20 cellular contexts compared by ENCODE assay signal in genomic region chr3:187261541-187261969, GRCh38. TPM values are rescaled to one million over a fixed set of nuclear protein-coding genes. Genes with fewer than 3 reads are reported as not detected.
A peak's percentile ranks its signal among the peaks of the same experiment; 100 is the strongest.
DNase-seq lines count a peak whose midpoint lies in the region; ATAC-seq and TF ChIP-seq lines count a peak whose summit lies in the region.
"Had no signal": no experiment of that assay in that cellular context is flagged by ENCODE, and none has a peak within 500 bp of the region (broad histone marks: within the 10 kb centered on the region; RNA-seq: fewer than 3 reads in every experiment).

No MANE protein-coding gene starts in this region.

- no peaks in the 10 kb centered on the region for H3K9me3 Mint-ChIP-seq in activated naive CD4-positive, alpha-beta T cell treated with anti-CD3 and anti-CD28 coated beads for 36 hours

- peaks cover 10% of the 10 kb centered on the region for H3K9me3 ChIP-seq in mesenchymal stem cell (ENCODE audit: control insufficient read depth, low read length)
- H3K9me3 ChIP-seq: BLaER1 treated with 17β-estradiol and CSF1 and Interleukin-3, amounts not matched to agents 10 nM and 100 nM; body of pancreas; upper lobe of right lung had no signal

- CTCF ChIA-PET in activated naive CD4-positive, alpha-beta T cell treated with anti-CD3 and anti-CD28 coated beads for 36 hours (lab: Charles Lee): interaction anchor here (1.0 to 1.4 kb wide), 2 partner anchors 41 to 354 kb away, joined by 3 read pairs; no protein-coding TSS in a partner anchor

- no peak overlapping the region for H2AFZ ChIP-seq in mesenchymal stem cell (ENCODE audit: low read depth, low read length)

- peaks cover 7% of the 10 kb centered on the region for H3K27me3 Mint-ChIP-seq in activated naive CD4-positive, alpha-beta T cell treated with anti-CD3 and anti-CD28 coated beads for 36 hours (ENCODE audit: low read depth)

- no peaks in the 10 kb centered on the region for H3K4me1 Mint-ChIP-seq in activated naive CD4-positive, alpha-beta T cell treated with anti-CD3 and anti-CD28 coated beads for 36 hours (ENCODE audit: low read depth)
- H3K4me1 Mint-ChIP-seq: IgD-negative memory B cell, T-helper 17 cell had no signal

- intact Hi-C loops in activated naive CD4-positive, alpha-beta T cell treated with anti-CD3 and anti-CD28 coated beads for 36 hours (cut with micrococcal nuclease): no loop called here

- no CpG with 5 or more reads among the region's 3 CpGs for WGBS in mesenchymal stem cell

- no peak overlapping the region for H3K4ac ChIP-seq in mesenchymal stem cell (ENCODE audit: low read depth in 1 of 2, low read length in 2 of 2)

- no peak for TF ChIP-seq CTCF in AG10803 (conservative IDR thresholded peaks at IDR 0.05; ENCODE audit: low read length)
- no peak for TF ChIP-seq CTCF in HFF-Myc (IDR thresholded peaks at IDR 0.05; ENCODE audit: low read depth, low read length, missing control alignments)
- TF ChIP-seq CTCF in cardiac fibroblast (IDR thresholded peaks at IDR 0.05; ENCODE audit: low read depth, low read length): no peak

- no peaks in the 10 kb centered on the region for H3K79me1 ChIP-seq in mesenchymal stem cell (replicated peaks; ENCODE audit: low read length, poor library complexity, severe bottlenecking)

- DNase-seq in AG10803 (ENCODE audit: low read depth) (peak; percentile 98), HFF-Myc (ENCODE audit: extremely low read depth, low read depth) (peak; percentile 77), cardiac fibroblast (ENCODE audit: low read depth in 2 of 2) (peak; percentile 38 to 84), mesenchymal stem cell (peak; percentile 45), NCI-H146 (lab: John Stamatoyannopoulos, UW) (no peak)
- no peak for DNase-seq in activated naive CD4-positive, alpha-beta T cell treated with anti-CD3 and anti-CD28 coated beads for 36 hours
- DNase-seq: activated CD4-positive, alpha-beta T cell treated with anti-CD3 and anti-CD28 coated beads, Interleukin-2, amount 50 U/mL, for 4 hours; activated naive CD4-positive, alpha-beta T cell; body of pancreas; cortex of kidney; NCI-H2081; occipital lobe; stimulated activated naive CD8-positive, alpha-beta T cell treated with anti-CD3 and anti-CD28 coated beads, Interleukin-15, Interleukin-2, amounts not matched to agents 100 U/mL and 50 U/mL, for 24 hours; T-helper 17 cell; upper lobe of right lung; WERI-Rb-1 had no signal

- H3K18ac ChIP-seq in mesenchymal stem cell (ENCODE audit: low read depth in 1 of 2, low read length in 2 of 2): no peak overlapping the region

- H3K4me3 ChIP-seq in AG10803 (ENCODE audit: low read length) (no peak overlapping the region), HFF-Myc (replicated peaks; ENCODE audit: low read depth, low read length) (no peak overlapping the region), cardiac fibroblast (replicated peaks in 1 of 2; ENCODE audit: low read depth in 2 of 2, low read length in 2 of 2) (no peak overlapping the region), mesenchymal stem cell (ENCODE audit: insufficient read depth in 1 of 2, low read depth in 1 of 2, low read length in 2 of 2) (no peak overlapping the region)
- H3K4me3 ChIP-seq: BLaER1 treated with 17β-estradiol and CSF1 and Interleukin-3, amounts not matched to agents 10 nM and 100 nM; body of pancreas; right atrium auricular region; upper lobe of right lung had no signal

- no peak overlapping the region for H2BK120ac ChIP-seq in mesenchymal stem cell (ENCODE audit: low read depth, low read length)

- H3K23ac ChIP-seq in mesenchymal stem cell (ENCODE audit: low read length in 2 of 2): no peak overlapping the region

- no peak overlapping the region for H3K27ac ChIP-seq in mesenchymal stem cell (ENCODE audit: low read length, poor library complexity, severe bottlenecking)
- H3K27ac ChIP-seq: BLaER1 treated with 17β-estradiol and CSF1 and Interleukin-3, amounts not matched to agents 10 nM and 100 nM; body of pancreas; right atrium auricular region; upper lobe of right lung; WERI-Rb-1 had no signal

- no peak overlapping the region for H2AK5ac ChIP-seq in mesenchymal stem cell (ENCODE audit: low read length, severe bottlenecking)

- no peak overlapping the region for H4K91ac ChIP-seq in mesenchymal stem cell (ENCODE audit: low read length)

- H3K4me3 Mint-ChIP-seq in activated naive CD4-positive, alpha-beta T cell treated with anti-CD3 and anti-CD28 coated beads for 36 hours: no peak overlapping the region
- H3K4me3 Mint-ChIP-seq: IgD-negative memory B cell, T-helper 17 cell had no signal

- no peaks in the 10 kb centered on the region for H3K36me3 Mint-ChIP-seq in activated naive CD4-positive, alpha-beta T cell treated with anti-CD3 and anti-CD28 coated beads for 36 hours (ENCODE audit: low read depth)
- H3K36me3 Mint-ChIP-seq: IgD-negative memory B cell had no signal

- no peak for ATAC-seq in HG02678 (IDR thresholded peaks at IDR 0.05; ENCODE audit: unreplicated experiment)
- ATAC-seq: body of pancreas; stimulated activated naive CD8-positive, alpha-beta T cell treated with anti-CD3 and anti-CD28 coated beads, Interleukin-15, Interleukin-2, amounts not matched to agents 100 U/mL and 50 U/mL, for 24 hours; T-helper 17 cell; upper lobe of right lung had no signal

- no peak overlapping the region for H3K9ac ChIP-seq in mesenchymal stem cell (ENCODE audit: low read length)
- H3K9ac ChIP-seq: BLaER1 treated with 17β-estradiol and CSF1 and Interleukin-3, amounts not matched to agents 10 nM and 100 nM had no signal

- peaks cover 0 to 57% of the 10 kb centered on the region in 2 experiments for H3K36me3 ChIP-seq in mesenchymal stem cell (ENCODE audit: control insufficient read depth in 1 of 2, insufficient read depth in 2 of 2, low read depth in 1 of 2, low read length in 2 of 2)
- H3K36me3 ChIP-seq: BLaER1 treated with 17β-estradiol and CSF1 and Interleukin-3, amounts not matched to agents 10 nM and 100 nM; right atrium auricular region; upper lobe of right lung; WERI-Rb-1 had no signal

- H2BK5ac ChIP-seq in mesenchymal stem cell (ENCODE audit: low read depth, low read length, poor library complexity, severe bottlenecking): no peak overlapping the region

- H3K4me2 ChIP-seq in mesenchymal stem cell (ENCODE audit: low read length, poor library complexity, severe bottlenecking): no peak overlapping the region
- H3K4me2 ChIP-seq: BLaER1 treated with 17β-estradiol and CSF1 and Interleukin-3, amounts not matched to agents 10 nM and 100 nM had no signal

- no peak overlapping the region for H2BK12ac ChIP-seq in mesenchymal stem cell (ENCODE audit: low read length in 2 of 2)

- peaks cover 5% of the 10 kb centered on the region for H3K4me1 ChIP-seq in mesenchymal stem cell (ENCODE audit: control insufficient read depth, insufficient read depth, low read depth, low read length)

- no peak overlapping the region for H4K8ac ChIP-seq in mesenchymal stem cell (ENCODE audit: low read length)

- no peak overlapping the region for H2BK15ac ChIP-seq in mesenchymal stem cell (ENCODE audit: low read depth, poor library complexity, severe bottlenecking)

- H3K27me3 ChIP-seq in mesenchymal stem cell (ENCODE audit: control insufficient read depth in 1 of 2, insufficient read depth in 1 of 2, low read length in 2 of 2): no peaks in the 10 kb centered on the region
- H3K27me3 ChIP-seq: BLaER1 treated with 17β-estradiol and CSF1 and Interleukin-3, amounts not matched to agents 10 nM and 100 nM; body of pancreas; right atrium auricular region; upper lobe of right lung had no signal

- no peak overlapping the region for H3K14ac ChIP-seq in mesenchymal stem cell (ENCODE audit: low read length in 2 of 2)

- no peak overlapping the region for H3K27ac Mint-ChIP-seq in activated naive CD4-positive, alpha-beta T cell treated with anti-CD3 and anti-CD28 coated beads for 36 hours
- H3K27ac Mint-ChIP-seq: T-helper 17 cell had no signal

RNA-seq across cellular contexts. Expression of gene MASP1, which starts 30.0 kb away (rescaled TPM):
- 57.8 TPM for polyA plus RNA-seq in mesenchymal stem cell (2013, experiment 1 of 2)
- 58.9 TPM for polyA plus RNA-seq in mesenchymal stem cell (2013, experiment 2 of 2)
- total RNA-seq in activated naive CD4-positive, alpha-beta T cell treated with anti-CD3 and anti-CD28 coated beads for 36 hours: not detected
- polyA plus RNA-seq: IgD-negative memory B cell had no signal

Comparison
In these comparisons a context has a peak if more than half of its experiments do, and no peak if none do; other contexts are left out.
1. DNase-seq: peak in AG10803 (single experiment), HFF-Myc (single experiment), cardiac fibroblast (2 of 2) and mesenchymal stem cell (single experiment); none in NCI-H146 (single experiment) and activated naive CD4-positive, alpha-beta T cell treated with anti-CD3 and anti-CD28 coated beads for 36 hours (single experiment).